Comparison of ENCODE assay signal across 8 cellular contexts in the genomic region with DNA sequence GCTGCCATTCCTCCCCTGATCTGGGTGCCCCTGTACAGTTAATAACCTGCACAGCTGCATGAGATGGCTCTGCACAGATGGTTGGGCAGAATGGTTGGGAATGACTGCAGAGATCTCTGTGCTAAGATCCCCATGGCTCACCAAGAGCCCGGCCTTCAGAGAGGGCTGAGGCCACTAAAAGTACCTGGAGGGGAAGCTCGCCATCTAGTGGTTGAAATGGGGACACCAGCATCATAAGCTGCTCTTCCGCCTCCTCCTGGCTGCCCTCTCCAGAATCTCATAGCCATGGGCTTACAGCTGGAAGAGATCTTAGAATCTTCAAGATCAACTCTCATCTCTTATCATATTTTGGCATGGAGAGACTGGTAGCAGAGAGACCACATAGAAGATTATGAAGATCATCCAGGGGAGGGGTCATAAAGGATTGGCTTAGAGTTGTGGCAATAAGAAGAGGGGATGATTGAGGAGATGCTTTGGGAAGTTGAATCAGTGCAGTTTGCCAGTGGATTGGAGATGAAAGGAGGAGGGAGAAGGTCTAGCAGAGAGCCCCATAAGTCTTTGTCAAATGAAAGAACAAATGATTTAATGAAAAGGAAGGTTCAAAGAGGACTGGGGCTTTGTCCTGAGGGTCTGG. TPM values are rescaled to one million over a fixed set of nuclear protein-coding genes. Genes with fewer than 3 reads are reported as not detected.
DNase-seq lines count a peak whose midpoint lies in the region; ATAC-seq and TF ChIP-seq lines count a peak whose summit lies in the region.

No MANE protein-coding gene starts in this region.

- DNase-seq in CMK (ENCODE audit: low read depth) (peak; percentile 77), NCI-H146 treated with DMSO at 0.1 percent for 48 hours (lab: John Stamatoyannopoulos, UW; ENCODE audit: unreplicated experiment) (peak; percentile 57), UCSD-AML1 (lab: John Stamatoyannopoulos, UW; ENCODE audit: unreplicated experiment) (peak; percentile 40), iris pigment epithelial cell (ENCODE audit: low read depth) (peak; percentile 78)
- peak; percentile 13 to 74 (median 61) for DNase-seq in stimulated activated CD4-positive, alpha-beta T cell treated with anti-CD3 and anti-CD28 coated beads, Interleukin-12 subunit alpha, Interleukin-12 subunit beta, amount 100 ng/mL, for 48 hours (ENCODE audit: low read depth in 2 of 3, low spot score in 1 of 3)

- peaks cover 0 to 4% (median 0%) of the 10 kb centered on the region in 5 experiments for H3K9me3 Mint-ChIP-seq in brain

- no peak overlapping the region for H3K4me3 Mint-ChIP-seq in brain

- peak; percentile 93 for TF ChIP-seq CTCF in brain (conservative IDR thresholded peaks at IDR 0.05)

- H3K27me3 Mint-ChIP-seq in brain: peaks cover 14% of the 10 kb centered on the region

- H3K36me3 Mint-ChIP-seq in brain: no peaks in the 10 kb centered on the region

- peaks cover 14% of the 10 kb centered on the region for H3K4me1 Mint-ChIP-seq in brain

- ATAC-seq in GM21529 (IDR thresholded peaks at IDR 0.05; ENCODE audit: unreplicated experiment): peak; percentile 74
- ATAC-seq in HG02885 (IDR thresholded peaks at IDR 0.05; ENCODE audit: poor library complexity, unreplicated experiment): no peak

- H3K27ac Mint-ChIP-seq in brain: no peak overlapping the region

RNA-seq across cellular contexts. Expression of gene TLCD5, which starts 22.0 kb away (rescaled TPM):
- polyA plus RNA-seq in brain (ENCODE audit: insufficient read depth, low read depth, low replicate concordance): 8.6 TPM

RNA-seq across cellular contexts. Expression of gene ARHGEF12, which starts 33.1 kb away (rescaled TPM):
- polyA plus RNA-seq in brain (ENCODE audit: insufficient read depth, low read depth, low replicate concordance): 26.1 TPM
